In genomic region chr7:82087099-82087498, GRCh38 we compare ENCODE assay signal across 2 cellular contexts.
TF ChIP-seq lines count a peak whose summit lies in the region.

No MANE protein-coding gene starts in this region.

TF ChIP-seq in A549, 52 proteins besides CTCF, POLR2A, EP300 and RAD21 (continued from another document):
- TF ChIP-seq BCL3 (IDR thresholded peaks at IDR 0.05) (no peak), PHF8 (IDR thresholded peaks at IDR 0.05; ENCODE audit: borderline replicate concordance, low read depth) (no peak), ZNF302 (CRISPR knock-in tag; IDR thresholded peaks at IDR 0.05) (no peak), CHD4 (IDR thresholded peaks at IDR 0.05; ENCODE audit: borderline replicate concordance) (no peak)
- TF ChIP-seq, protein P1, sequence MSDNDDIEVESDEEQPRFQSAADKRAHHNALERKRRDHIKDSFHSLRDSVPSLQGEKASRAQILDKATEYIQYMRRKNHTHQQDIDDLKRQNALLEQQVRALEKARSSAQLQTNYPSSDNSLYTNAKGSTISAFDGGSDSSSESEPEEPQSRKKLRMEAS (IDR thresholded peaks at IDR 0.05): no peak

TF ChIP-seq in HCT116, 20 proteins besides CTCF, POLR2A, EP300 and RAD21 (continued from another document):
- TF ChIP-seq ZNF274 (IDR thresholded peaks at IDR 0.05; ENCODE audit: low read depth, low read length): no peak
- TF ChIP-seq, protein P2, sequence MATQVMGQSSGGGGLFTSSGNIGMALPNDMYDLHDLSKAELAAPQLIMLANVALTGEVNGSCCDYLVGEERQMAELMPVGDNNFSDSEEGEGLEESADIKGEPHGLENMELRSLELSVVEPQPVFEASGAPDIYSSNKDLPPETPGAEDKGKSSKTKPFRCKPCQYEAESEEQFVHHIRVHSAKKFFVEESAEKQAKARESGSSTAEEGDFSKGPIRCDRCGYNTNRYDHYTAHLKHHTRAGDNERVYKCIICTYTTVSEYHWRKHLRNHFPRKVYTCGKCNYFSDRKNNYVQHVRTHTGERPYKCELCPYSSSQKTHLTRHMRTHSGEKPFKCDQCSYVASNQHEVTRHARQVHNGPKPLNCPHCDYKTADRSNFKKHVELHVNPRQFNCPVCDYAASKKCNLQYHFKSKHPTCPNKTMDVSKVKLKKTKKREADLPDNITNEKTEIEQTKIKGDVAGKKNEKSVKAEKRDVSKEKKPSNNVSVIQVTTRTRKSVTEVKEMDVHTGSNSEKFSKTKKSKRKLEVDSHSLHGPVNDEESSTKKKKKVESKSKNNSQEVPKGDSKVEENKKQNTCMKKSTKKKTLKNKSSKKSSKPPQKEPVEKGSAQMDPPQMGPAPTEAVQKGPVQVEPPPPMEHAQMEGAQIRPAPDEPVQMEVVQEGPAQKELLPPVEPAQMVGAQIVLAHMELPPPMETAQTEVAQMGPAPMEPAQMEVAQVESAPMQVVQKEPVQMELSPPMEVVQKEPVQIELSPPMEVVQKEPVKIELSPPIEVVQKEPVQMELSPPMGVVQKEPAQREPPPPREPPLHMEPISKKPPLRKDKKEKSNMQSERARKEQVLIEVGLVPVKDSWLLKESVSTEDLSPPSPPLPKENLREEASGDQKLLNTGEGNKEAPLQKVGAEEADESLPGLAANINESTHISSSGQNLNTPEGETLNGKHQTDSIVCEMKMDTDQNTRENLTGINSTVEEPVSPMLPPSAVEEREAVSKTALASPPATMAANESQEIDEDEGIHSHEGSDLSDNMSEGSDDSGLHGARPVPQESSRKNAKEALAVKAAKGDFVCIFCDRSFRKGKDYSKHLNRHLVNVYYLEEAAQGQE (IDR thresholded peaks at IDR 0.05; ENCODE audit: low read depth): no peak
- TF ChIP-seq EGR1 (IDR thresholded peaks at IDR 0.05; ENCODE audit: low read depth): no peak
- no peak for TF ChIP-seq CBX3 (IDR thresholded peaks at IDR 0.05; ENCODE audit: low read depth)
- TF ChIP-seq EZH2phosphoT487 (IDR thresholded peaks at IDR 0.05; ENCODE audit: borderline replicate concordance): no peak
- no peak for TF ChIP-seq SIN3A (IDR thresholded peaks at IDR 0.05; ENCODE audit: low read depth)
- TF ChIP-seq ZFX (IDR thresholded peaks at IDR 0.05): no peak
- TF ChIP-seq TCF7L2 (IDR thresholded peaks at IDR 0.05; ENCODE audit: borderline replicate concordance, extremely low read depth, insufficient read depth, insufficient read length): no peak
- no peak for TF ChIP-seq ELF1 (IDR thresholded peaks at IDR 0.05; ENCODE audit: borderline replicate concordance, low read depth)
- no peak for TF ChIP-seq YY1 (IDR thresholded peaks at IDR 0.05; ENCODE audit: extremely low read depth, insufficient replicate concordance, low read depth, low read length)
- TF ChIP-seq FOSL1 (IDR thresholded peaks at IDR 0.05; ENCODE audit: low read depth): no peak
- TF ChIP-seq JUND (IDR thresholded peaks at IDR 0.05): no peak
- TF ChIP-seq CEBPB (IDR thresholded peaks at IDR 0.05; ENCODE audit: low read depth): no peak
- TF ChIP-seq, protein P1 (IDR thresholded peaks at IDR 0.05): no peak
- TF ChIP-seq EZH2 (IDR thresholded peaks at IDR 0.05): no peak
